2 cellular contexts compared by ENCODE assay signal in the genomic region with DNA sequence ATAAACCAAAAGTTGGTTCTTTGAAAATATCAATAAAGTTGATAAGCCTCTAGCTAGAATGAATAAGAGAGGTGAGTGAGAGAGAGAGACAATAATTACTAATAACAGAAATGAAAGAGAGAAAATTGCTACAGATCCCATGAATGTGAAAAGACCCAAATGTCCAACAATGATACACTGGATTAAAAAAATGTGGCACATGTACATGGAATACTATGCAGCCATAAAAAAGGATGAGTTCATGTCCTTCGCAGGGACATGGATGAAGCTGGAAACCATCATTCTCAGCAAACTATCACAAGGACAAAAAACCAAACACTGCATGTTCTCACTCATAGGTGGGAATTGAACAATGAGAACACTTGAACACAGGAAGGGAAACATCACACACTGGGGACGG.
DNase-seq lines count a peak whose midpoint lies in the region; ATAC-seq, FAIRE-seq and TF ChIP-seq lines count a peak whose summit lies in the region.
"Not testable (repeated sequence)": the region's sequence is repeated elsewhere in the genome, so short reads cannot be mapped to it uniquely, and the experiment has no call there.

No MANE protein-coding gene starts in this region.

- not testable (repeated sequence) for DNase-seq in K562 (ENCODE audit: extremely low read depth in 1 of 4, low spot score in 3 of 4)

- not testable (repeated sequence) for H2AFZ ChIP-seq in K562 (ENCODE audit: low read depth, low read length)

- H3K9me3 ChIP-seq in HEK293 (ENCODE audit: control insufficient read depth, insufficient read depth, low read depth, low read length); K562 (replicated peaks; ENCODE audit: control insufficient read depth, insufficient read depth, low read depth, low read length): not testable (repeated sequence)

- not testable (repeated sequence) for FAIRE-seq in K562 (lab: Jason Lieb, UNC)

- POLR2A ChIA-PET in HEK293 (lab: Yijun Ruan, JAX); K562 (lab: Yijun Ruan, JAX): not testable (repeated sequence)

- H3K4me1 ChIP-seq in HEK293 (ENCODE audit: control insufficient read depth, insufficient read depth, low read length); K562 (replicated peaks in 1 of 2; ENCODE audit: control insufficient read depth in 2 of 2, insufficient read depth in 2 of 2, low read length in 2 of 2): not testable (repeated sequence)

- H3K9ac ChIP-seq in K562 (ENCODE audit: insufficient read depth in 1 of 2, low read depth in 2 of 2, low read length in 2 of 2) = not testable (repeated sequence)

- H3K27ac ChIP-seq in HEK293 (ENCODE audit: extremely low read depth, low read depth, low read length); K562 (ENCODE audit: extremely low read depth, low read depth, low read length): not testable (repeated sequence)

- CTCF ChIA-PET in HEK293 (lab: Yijun Ruan, JAX) = interaction anchor here (0.7 to 1.6 kb wide), 2 partner anchors 19 to 31 kb away, joined by 3 to 4 read pairs; no protein-coding TSS in a partner anchor
- CTCF ChIA-PET in K562 (lab: Yijun Ruan, JAX; ENCODE audit: low intra/inter-chr PET ratio) = not testable (repeated sequence)

- H3K9me1 ChIP-seq in K562 (ENCODE audit: control insufficient read depth, insufficient read depth, low read length) = not testable (repeated sequence)

- intact Hi-C loops in K562 (cut with micrococcal nuclease) = loop anchor here (10.0 kb wide), 2 partner anchors 99 to 579 kb away; a partner anchor contains a TSS

- in situ Hi-C loops in K562 (cut with MboI) = not testable (repeated sequence)

- not testable (repeated sequence) for TF ChIP-seq RAD21 in K562 (CRISPR knock-in tag; conservative IDR thresholded peaks at IDR 0.05 in 1 of 2, IDR thresholded peaks at IDR 0.05 in 1 of 2)

- H3K4me3 ChIP-seq in HEK293 (ENCODE audit: low read depth, low read length); K562: not testable (repeated sequence)

- not testable (repeated sequence) for H3K4me2 ChIP-seq in K562 (ENCODE audit: insufficient read depth, low read length)

- not testable (repeated sequence) for BruUV-seq in K562 (replicated peaks; lab: Mats Ljungman, UMichigan)

- not testable (repeated sequence) for TF ChIP-seq EP300 in K562 (IDR thresholded peaks at IDR 0.05; ENCODE audit: low read length)

- not testable (repeated sequence) for ATAC-seq in K562

- not testable (repeated sequence) for TF ChIP-seq POLR2A in K562 (conservative IDR thresholded peaks at IDR 0.05)

- H4K20me1 ChIP-seq in K562 (replicated peaks; ENCODE audit: control insufficient read depth, insufficient read depth, low read length) = not testable (repeated sequence)

- TF ChIP-seq CTCF in HEK293 (tag by site-specific recombination; IDR thresholded peaks at IDR 0.05); K562 (IDR thresholded peaks at IDR 0.05 in 2 of 3, conservative IDR thresholded peaks at IDR 0.05 in 1 of 3; ENCODE audit: insufficient read depth in 2 of 3, low read depth in 1 of 3, low read length in 3 of 3): not testable (repeated sequence)

- 0% methylated on average over 2 of the region's 2 CpGs for WGBS in K562 (ENCODE audit: insufficient coverage, low coverage, missing lambda C conversion rate)

- not testable (repeated sequence) for H3K79me2 ChIP-seq in K562 (ENCODE audit: control insufficient read depth, insufficient read depth, low read length)

- H3K36me3 ChIP-seq in HEK293 (ENCODE audit: control insufficient read depth in 2 of 2, insufficient read depth in 1 of 2, low read length in 2 of 2); K562 (ENCODE audit: control insufficient read depth, insufficient read depth, low read length): not testable (repeated sequence)

- not testable (repeated sequence) for H3K27me3 ChIP-seq in K562 (ENCODE audit: control insufficient read depth in 2 of 2, insufficient read depth in 2 of 2, low read length in 2 of 2)

TF ChIP-seq in HEK293, 187 proteins besides CTCF, POLR2A, EP300 and RAD21:
- peak; percentile 72 for TF ChIP-seq ZNF146 (tag by site-specific recombination; IDR thresholded peaks at IDR 0.05)
- TF ChIP-seq, protein P1, sequence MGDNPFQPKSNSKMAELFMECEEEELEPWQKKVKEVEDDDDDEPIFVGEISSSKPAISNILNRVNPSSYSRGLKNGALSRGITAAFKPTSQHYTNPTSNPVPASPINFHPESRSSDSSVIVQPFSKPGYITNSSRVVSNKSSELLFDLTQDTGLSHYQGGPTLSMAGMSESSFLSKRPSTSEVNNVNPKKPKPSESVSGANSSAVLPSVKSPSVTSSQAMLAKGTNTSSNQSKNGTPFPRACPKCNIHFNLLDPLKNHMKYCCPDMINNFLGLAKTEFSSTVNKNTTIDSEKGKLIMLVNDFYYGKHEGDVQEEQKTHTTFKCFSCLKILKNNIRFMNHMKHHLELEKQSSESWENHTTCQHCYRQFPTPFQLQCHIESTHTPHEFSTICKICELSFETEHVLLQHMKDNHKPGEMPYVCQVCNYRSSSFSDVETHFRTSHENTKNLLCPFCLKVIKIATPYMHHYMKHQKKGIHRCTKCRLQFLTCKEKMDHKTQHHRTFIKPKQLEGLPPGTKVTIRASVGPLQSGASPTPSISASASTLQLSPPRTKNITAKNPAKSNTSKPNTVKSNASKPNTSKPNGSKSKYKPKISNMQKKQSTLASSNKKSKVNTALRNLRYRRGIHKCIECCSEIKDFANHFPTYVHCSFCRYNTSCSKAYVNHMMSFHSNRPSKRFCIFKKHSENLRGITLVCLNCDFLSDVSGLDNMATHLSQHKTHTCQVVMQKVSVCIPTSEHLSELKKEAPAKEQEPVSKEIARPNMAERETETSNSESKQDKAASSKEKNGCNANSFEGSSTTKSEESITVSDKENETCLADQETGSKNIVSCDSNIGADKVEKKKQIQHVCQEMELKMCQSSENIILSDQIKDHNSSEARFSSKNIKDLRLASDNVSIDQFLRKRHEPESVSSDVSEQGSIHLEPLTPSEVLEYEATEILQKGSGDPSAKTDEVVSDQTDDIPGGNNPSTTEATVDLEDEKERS (tag by site-specific recombination; IDR thresholded peaks at IDR 0.05) = 0 out of 2 replicates have a peak, but pooled peaks have one; percentile 43

TF ChIP-seq in K562, 482 proteins besides CTCF, POLR2A, EP300 and RAD21:
- TF ChIP-seq RBM25 (IDR thresholded peaks at IDR 0.05; ENCODE audit: low read depth, low read length, severe bottlenecking) (peak; percentile 28), ZNF146 (CRISPR knock-in tag; IDR thresholded peaks at IDR 0.05; ENCODE audit: unreplicated experiment) (peak; percentile 72)
TF ChIP-seq in K562: peak in this region for 2; not testable (repeated sequence) for 480.
